ENCODE assay signal across 12 cellular contexts in the genomic region with DNA sequence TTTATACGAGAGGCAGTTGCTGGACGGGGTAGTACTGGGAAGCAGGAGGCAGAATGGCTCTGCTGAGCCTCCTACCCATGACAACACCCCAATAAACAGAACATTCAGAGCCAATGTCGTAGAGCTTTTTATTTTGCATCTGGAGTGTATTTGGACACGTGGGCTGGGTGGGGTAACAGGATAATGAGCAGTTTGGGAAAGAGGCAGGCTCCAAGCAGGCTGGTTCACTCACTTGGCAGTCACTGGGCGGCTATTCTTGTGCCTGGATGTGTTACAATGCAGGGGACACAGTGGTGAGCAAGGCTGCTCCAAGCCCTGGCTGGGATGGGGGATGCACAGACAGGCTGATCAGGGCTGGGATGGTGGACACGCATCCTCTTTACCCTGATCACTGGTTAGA. TPM values are rescaled to one million over a fixed set of nuclear protein-coding genes. Genes with fewer than 3 reads are reported as not detected.
DNase-seq lines count a peak whose midpoint lies in the region; ATAC-seq and TF ChIP-seq lines count a peak whose summit lies in the region.
"Had no signal": no experiment of that assay in that cellular context is flagged by ENCODE, and none has a peak within 500 bp of the region (broad histone marks: within the 10 kb centered on the region; RNA-seq: fewer than 3 reads in every experiment).

No MANE protein-coding gene starts in this region.

- peak overlapping the region; percentile 70 for H3K27ac Mint-ChIP-seq in memory B cell
- no peak overlapping the region for H3K27ac Mint-ChIP-seq in activated T-helper 2 cell treated with anti-CD3 and anti-CD28 coated beads, Interferon-gamma antibody, Interleukin-2, Interleukin-4, amounts not matched to agents 10 μg/mL and 5 μg/mL and 100 μg/mL, durations not matched to agents 14 hours and 24 hours and 36 hours

- no peak for TF ChIP-seq EP300 in suprapubic skin (IDR thresholded peaks at IDR 0.05)

- intact Hi-C loops in activated T-helper 2 cell treated with anti-CD3 and anti-CD28 coated beads, Interferon-gamma antibody, Interleukin-2, Interleukin-4, amounts not matched to agents 10 μg/mL and 5 μg/mL and 100 μg/mL, durations not matched to agents 14 hours and 24 hours and 36 hours (cut with micrococcal nuclease) = no loop called here

- ATAC-seq in esophagus mucosa (peak; percentile 1), memory B cell (ENCODE audit: low read depth) (no peak), HG03354 (IDR thresholded peaks at IDR 0.05; ENCODE audit: poor library complexity, severe bottlenecking, unreplicated experiment) (no peak), GM21529 (IDR thresholded peaks at IDR 0.05; ENCODE audit: unreplicated experiment) (no peak)
- ATAC-seq: naive thymus-derived CD4-positive, alpha-beta T cell; PC-3 had no signal

- peaks cover 37% of the 10 kb centered on the region for H3K36me3 ChIP-seq in MG63
- peaks cover 45% of the 10 kb centered on the region for H3K36me3 ChIP-seq in suprapubic skin

- peaks cover 11% of the 10 kb centered on the region for H3K36me3 Mint-ChIP-seq in memory B cell
- H3K36me3 Mint-ChIP-seq in activated T-helper 2 cell treated with anti-CD3 and anti-CD28 coated beads, Interferon-gamma antibody, Interleukin-2, Interleukin-4, amounts not matched to agents 10 μg/mL and 5 μg/mL and 100 μg/mL, durations not matched to agents 14 hours and 24 hours and 36 hours (ENCODE audit: low read depth) = peaks cover 19% of the 10 kb centered on the region

- H3K27me3 Mint-ChIP-seq in memory B cell = no peaks in the 10 kb centered on the region
- H3K27me3 Mint-ChIP-seq in activated T-helper 2 cell treated with anti-CD3 and anti-CD28 coated beads, Interferon-gamma antibody, Interleukin-2, Interleukin-4, amounts not matched to agents 10 μg/mL and 5 μg/mL and 100 μg/mL, durations not matched to agents 14 hours and 24 hours and 36 hours (ENCODE audit: low read depth) = no peaks in the 10 kb centered on the region
- H3K27me3 Mint-ChIP-seq: naive thymus-derived CD4-positive, alpha-beta T cell had no signal

- peaks cover 3% of the 10 kb centered on the region for H3K4me1 Mint-ChIP-seq in memory B cell
- H3K4me1 Mint-ChIP-seq in activated T-helper 2 cell treated with anti-CD3 and anti-CD28 coated beads, Interferon-gamma antibody, Interleukin-2, Interleukin-4, amounts not matched to agents 10 μg/mL and 5 μg/mL and 100 μg/mL, durations not matched to agents 14 hours and 24 hours and 36 hours (ENCODE audit: low read depth) = peaks cover 3% of the 10 kb centered on the region

- no peaks in the 10 kb centered on the region for H3K9me3 Mint-ChIP-seq in memory B cell
- no peaks in the 10 kb centered on the region for H3K9me3 Mint-ChIP-seq in activated T-helper 2 cell treated with anti-CD3 and anti-CD28 coated beads, Interferon-gamma antibody, Interleukin-2, Interleukin-4, amounts not matched to agents 10 μg/mL and 5 μg/mL and 100 μg/mL, durations not matched to agents 14 hours and 24 hours and 36 hours
- H3K9me3 Mint-ChIP-seq: naive thymus-derived CD4-positive, alpha-beta T cell had no signal

- no peak for TF ChIP-seq CTCF in suprapubic skin (IDR thresholded peaks at IDR 0.05)

- no peak for TF ChIP-seq POLR2A in suprapubic skin (IDR thresholded peaks at IDR 0.05)

- H3K4me3 ChIP-seq in MG63 = no peak overlapping the region
- peak overlapping the region; percentile 27 for H3K4me3 ChIP-seq in suprapubic skin

- DNase-seq in MG63 (peak; percentile 26), memory B cell (ENCODE audit: low spot score in 2 of 2) (no peak), suprapubic skin (ENCODE audit: low spot score in 2 of 2) (peak in 1 of 2 donors; percentile 93)
- DNase-seq in activated T-helper 2 cell treated with anti-CD3 and anti-CD28 coated beads, Interferon-gamma antibody, Interleukin-2, Interleukin-4, amounts not matched to agents 10 μg/mL and 5 μg/mL and 100 μg/mL, durations not matched to agents 14 hours and 24 hours and 36 hours (ENCODE audit: low spot score) = no peak
- DNase-seq in stimulated activated CD4-positive, alpha-beta T cell treated with anti-CD3 and anti-CD28 coated beads, Interleukin-2, amount 100 ng/mL, for 48 hours = no peak
- DNase-seq: activated naive CD4-positive, alpha-beta T cell; naive thymus-derived CD4-positive, alpha-beta T cell; NCI-H1105; PC-3 had no signal

- peaks cover 38% of the 10 kb centered on the region for H3K4me1 ChIP-seq in suprapubic skin

- WGBS in suprapubic skin = 42% methylated on average over 6 of the region's 6 CpGs

- H3K9me3 ChIP-seq in MG63 (no peaks in the 10 kb centered on the region), suprapubic skin (no peaks in the 10 kb centered on the region)

- no peaks in the 10 kb centered on the region for H3K27me3 ChIP-seq in MG63
- no peaks in the 10 kb centered on the region for H3K27me3 ChIP-seq in suprapubic skin

- H3K4me3 Mint-ChIP-seq in memory B cell = no peak overlapping the region
- no peak overlapping the region for H3K4me3 Mint-ChIP-seq in activated T-helper 2 cell treated with anti-CD3 and anti-CD28 coated beads, Interferon-gamma antibody, Interleukin-2, Interleukin-4, amounts not matched to agents 10 μg/mL and 5 μg/mL and 100 μg/mL, durations not matched to agents 14 hours and 24 hours and 36 hours (ENCODE audit: low read depth)
- H3K4me3 Mint-ChIP-seq: naive thymus-derived CD4-positive, alpha-beta T cell had no signal

- peak overlapping the region; percentile 92 for H3K27ac ChIP-seq in suprapubic skin

RNA-seq across cellular contexts. Expression of a gene that starts 9.5 kb away (rescaled TPM):
- 0.95 and 3.6 TPM in 2 replicates for total RNA-seq in MG63 (2014; rRNA removed; shearing (Covaris generic); ENCODE audit: low replicate concordance)
- total RNA-seq in esophagus mucosa = 5.4 TPM
- 1 to 10 TPM; 3.8 to 9.9 (median 5.4) TPM for total RNA-seq in suprapubic skin
- 13.2 and 14.2 TPM in 2 replicates for total RNA-seq in activated T-helper 2 cell treated with anti-CD3 and anti-CD28 coated beads, Interferon-gamma antibody, Interleukin-2, Interleukin-4, amounts not matched to agents 10 μg/mL and 5 μg/mL and 100 μg/mL, durations not matched to agents 14 hours and 24 hours and 36 hours

RNA-seq across cellular contexts. Expression of a gene that starts 10.3 kb away (rescaled TPM):
- total RNA-seq in MG63 (2014; rRNA removed; shearing (Covaris generic); ENCODE audit: low replicate concordance) = 66.4 and 68.4 TPM in 2 replicates
- 69.8 TPM for total RNA-seq in esophagus mucosa
- 10 to 100 TPM; 49.6 to 52.2 (median 51.0) TPM for total RNA-seq in suprapubic skin
- total RNA-seq in activated T-helper 2 cell treated with anti-CD3 and anti-CD28 coated beads, Interferon-gamma antibody, Interleukin-2, Interleukin-4, amounts not matched to agents 10 μg/mL and 5 μg/mL and 100 μg/mL, durations not matched to agents 14 hours and 24 hours and 36 hours = 257 and 267 TPM in 2 replicates

RNA-seq across cellular contexts. Expression of a gene that starts 23.8 kb away (rescaled TPM):
- total RNA-seq in MG63 (2014; rRNA removed; shearing (Covaris generic); ENCODE audit: low replicate concordance) = 22.3 and 23.8 TPM in 2 replicates
- 59.5 TPM for total RNA-seq in esophagus mucosa
- total RNA-seq in suprapubic skin = 10 to 100 TPM; 52.9 to 93.8 (median 70.9) TPM
- total RNA-seq in activated T-helper 2 cell treated with anti-CD3 and anti-CD28 coated beads, Interferon-gamma antibody, Interleukin-2, Interleukin-4, amounts not matched to agents 10 μg/mL and 5 μg/mL and 100 μg/mL, durations not matched to agents 14 hours and 24 hours and 36 hours = 7.4 and 8.4 TPM in 2 replicates

RNA-seq across cellular contexts. Expression of a gene that starts 24.1 kb away (rescaled TPM):
- total RNA-seq in MG63 (2014; rRNA removed; shearing (Covaris generic); ENCODE audit: low replicate concordance) = 44.6 and 462 TPM in 2 replicates
- 18.7 TPM for total RNA-seq in esophagus mucosa
- total RNA-seq in suprapubic skin = 10 to 100 TPM; 31.2 to 53.8 (median 39.3) TPM
- total RNA-seq in activated T-helper 2 cell treated with anti-CD3 and anti-CD28 coated beads, Interferon-gamma antibody, Interleukin-2, Interleukin-4, amounts not matched to agents 10 μg/mL and 5 μg/mL and 100 μg/mL, durations not matched to agents 14 hours and 24 hours and 36 hours = 33.5 and 36.7 TPM in 2 replicates

RNA-seq across cellular contexts. Expression of a gene that starts 34.6 kb away (rescaled TPM):
- not detected in 2 replicates for total RNA-seq in MG63 (2014; rRNA removed; shearing (Covaris generic); ENCODE audit: low replicate concordance)
- total RNA-seq in esophagus mucosa (7.5 TPM), suprapubic skin (10 to 100 TPM in 2 of 4 donors, 1 to 10 TPM in 2; 4.8 to 15.1 (median 9.9) TPM)
- 0.69 TPM in 1 of 2 replicates, not detected in the other for total RNA-seq in activated T-helper 2 cell treated with anti-CD3 and anti-CD28 coated beads, Interferon-gamma antibody, Interleukin-2, Interleukin-4, amounts not matched to agents 10 μg/mL and 5 μg/mL and 100 μg/mL, durations not matched to agents 14 hours and 24 hours and 36 hours
- total RNA-seq: PC-3 had no signal
